1 cellular context compared by ENCODE assay signal in the genomic region with DNA sequence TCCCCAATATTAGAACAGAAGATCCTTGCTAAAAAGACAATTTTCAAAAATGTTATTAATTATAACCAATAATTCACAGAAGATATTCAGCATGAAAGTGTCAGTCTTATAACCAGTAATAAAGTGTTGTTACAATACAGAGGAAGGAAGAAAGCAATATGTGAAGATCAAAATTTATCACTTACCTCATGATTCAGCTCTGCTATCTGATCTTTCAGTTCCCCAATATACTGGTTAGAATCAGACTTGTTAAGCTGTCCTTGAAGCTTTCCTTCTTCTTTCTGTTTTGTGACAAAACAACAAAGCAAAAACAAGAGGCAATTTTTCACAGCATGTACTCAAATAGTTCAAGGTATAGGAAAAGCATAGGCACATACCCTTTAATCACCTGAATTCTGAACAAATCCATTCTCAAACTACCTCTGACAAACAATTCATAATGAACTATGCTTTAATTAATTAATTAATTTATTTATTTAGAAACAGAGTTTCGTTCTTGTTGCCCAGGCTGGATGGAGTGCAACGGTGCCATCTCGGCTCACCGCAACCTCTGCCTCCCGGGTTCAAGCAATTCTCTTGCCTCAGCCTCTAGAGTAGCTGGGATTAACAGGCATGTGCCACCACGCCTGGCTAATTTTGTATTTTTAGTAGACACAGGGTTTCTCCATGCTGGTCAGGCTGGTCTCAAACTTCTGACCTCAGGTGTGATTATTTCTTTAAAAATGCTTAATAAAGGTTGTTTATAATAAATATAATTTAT.
TF ChIP-seq lines count a peak whose summit lies in the region.

No MANE protein-coding gene starts in this region.

TF ChIP-seq in GM12878, 131 proteins besides CTCF, POLR2A, EP300 and RAD21 (continued from another document and continues in another):
- TF ChIP-seq, protein P1, sequence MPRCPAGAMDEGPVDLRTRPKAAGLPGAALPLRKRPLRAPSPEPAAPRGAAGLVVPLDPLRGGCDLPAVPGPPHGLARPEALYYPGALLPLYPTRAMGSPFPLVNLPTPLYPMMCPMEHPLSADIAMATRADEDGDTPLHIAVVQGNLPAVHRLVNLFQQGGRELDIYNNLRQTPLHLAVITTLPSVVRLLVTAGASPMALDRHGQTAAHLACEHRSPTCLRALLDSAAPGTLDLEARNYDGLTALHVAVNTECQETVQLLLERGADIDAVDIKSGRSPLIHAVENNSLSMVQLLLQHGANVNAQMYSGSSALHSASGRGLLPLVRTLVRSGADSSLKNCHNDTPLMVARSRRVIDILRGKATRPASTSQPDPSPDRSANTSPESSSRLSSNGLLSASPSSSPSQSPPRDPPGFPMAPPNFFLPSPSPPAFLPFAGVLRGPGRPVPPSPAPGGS (IDR thresholded peaks at IDR 0.05; ENCODE audit: borderline replicate concordance, insufficient read depth, low read depth, low read length, poor library complexity, severe bottlenecking), result no peak
- TF ChIP-seq ASH2L (IDR thresholded peaks at IDR 0.05; ENCODE audit: borderline replicate concordance, low read depth) (no peak), POU2F2 (IDR thresholded peaks at IDR 0.05; ENCODE audit: borderline replicate concordance, low read depth, low read length) (no peak), RELA (IDR thresholded peaks at IDR 0.05; ENCODE audit: borderline replicate concordance, partially characterized antibody) (no peak), EZH2 (IDR thresholded peaks at IDR 0.05; ENCODE audit: borderline replicate concordance, control insufficient read depth, low read depth, low read length) (no peak), SMC3 (IDR thresholded peaks at IDR 0.05; ENCODE audit: borderline replicate concordance, low read length) (no peak), KLF5 (IDR thresholded peaks at IDR 0.05; ENCODE audit: partially characterized antibody) (no peak), DPF2 (IDR thresholded peaks at IDR 0.05) (peak; percentile 95), NR2C1 (IDR thresholded peaks at IDR 0.05) (no peak), CUX1 (IDR thresholded peaks at IDR 0.05; ENCODE audit: insufficient replicate concordance, low read depth, low read length) (no peak), BHLHE40 (IDR thresholded peaks at IDR 0.05; ENCODE audit: borderline replicate concordance in 1 of 2, low read depth in 2 of 2, low read length in 1 of 2) (peak in 1 of 2 experiments; percentile 52; a peak in 1 of 4 replicates), GABPA (IDR thresholded peaks at IDR 0.05; ENCODE audit: low read depth) (no peak), E2F4 (IDR thresholded peaks at IDR 0.05; ENCODE audit: low read depth, low read length) (no peak), TARDBP (IDR thresholded peaks at IDR 0.05; ENCODE audit: borderline replicate concordance) (no peak), CHD2 (IDR thresholded peaks at IDR 0.05; ENCODE audit: borderline replicate concordance, low read depth, low read length) (no peak; the same call in 1 of the 2 replicates), EED (IDR thresholded peaks at IDR 0.05; ENCODE audit: low read depth) (no peak), ETV6 (conservative IDR thresholded peaks at IDR 0.05 in 1 of 2, IDR thresholded peaks at IDR 0.05 in 1 of 2; ENCODE audit: borderline replicate concordance in 1 of 2, low read depth in 1 of 2) (no peak), NR2C2 (IDR thresholded peaks at IDR 0.05; ENCODE audit: borderline replicate concordance, control insufficient read depth, insufficient read length, low read depth) (no peak), SMARCA5 (IDR thresholded peaks at IDR 0.05) (no peak), MTA2 (IDR thresholded peaks at IDR 0.05; ENCODE audit: low read depth) (peak; percentile 93), MYB (IDR thresholded peaks at IDR 0.05; ENCODE audit: borderline replicate concordance, low read depth, low read length) (no peak), RBBP5 (conservative IDR thresholded peaks at IDR 0.05) (no peak), SIX5 (IDR thresholded peaks at IDR 0.05; ENCODE audit: low read depth, low read length, severe bottlenecking) (no peak), CREB1 (IDR thresholded peaks at IDR 0.05; ENCODE audit: low read depth) (0 out of 2 replicates have a peak, but pooled peaks have one; percentile 13), HSF1 (IDR thresholded peaks at IDR 0.05; ENCODE audit: low read depth, low read length) (no peak), PAX8 (IDR thresholded peaks at IDR 0.05) (no peak), MTA3 (IDR thresholded peaks at IDR 0.05; ENCODE audit: borderline replicate concordance, low read length) (no peak), NRF1 (conservative IDR thresholded peaks at IDR 0.05; ENCODE audit: low read depth, low read length) (no peak), RAD51 (IDR thresholded peaks at IDR 0.05) (0 out of 2 replicates have a peak, but pooled peaks have one; percentile 14), TCF3 (IDR thresholded peaks at IDR 0.05; ENCODE audit: borderline replicate concordance, insufficient read depth, low read depth, low read length) (no peak), ZNF207 (IDR thresholded peaks at IDR 0.05; ENCODE audit: borderline replicate concordance) (peak; percentile 54; the same call in 1 of the 2 replicates), STAT1 (conservative IDR thresholded peaks at IDR 0.05) (no peak), USF1 (IDR thresholded peaks at IDR 0.05; ENCODE audit: borderline replicate concordance, extremely low read length, insufficient read depth, low read depth, low read length) (no peak)
- TF ChIP-seq, protein P2, sequence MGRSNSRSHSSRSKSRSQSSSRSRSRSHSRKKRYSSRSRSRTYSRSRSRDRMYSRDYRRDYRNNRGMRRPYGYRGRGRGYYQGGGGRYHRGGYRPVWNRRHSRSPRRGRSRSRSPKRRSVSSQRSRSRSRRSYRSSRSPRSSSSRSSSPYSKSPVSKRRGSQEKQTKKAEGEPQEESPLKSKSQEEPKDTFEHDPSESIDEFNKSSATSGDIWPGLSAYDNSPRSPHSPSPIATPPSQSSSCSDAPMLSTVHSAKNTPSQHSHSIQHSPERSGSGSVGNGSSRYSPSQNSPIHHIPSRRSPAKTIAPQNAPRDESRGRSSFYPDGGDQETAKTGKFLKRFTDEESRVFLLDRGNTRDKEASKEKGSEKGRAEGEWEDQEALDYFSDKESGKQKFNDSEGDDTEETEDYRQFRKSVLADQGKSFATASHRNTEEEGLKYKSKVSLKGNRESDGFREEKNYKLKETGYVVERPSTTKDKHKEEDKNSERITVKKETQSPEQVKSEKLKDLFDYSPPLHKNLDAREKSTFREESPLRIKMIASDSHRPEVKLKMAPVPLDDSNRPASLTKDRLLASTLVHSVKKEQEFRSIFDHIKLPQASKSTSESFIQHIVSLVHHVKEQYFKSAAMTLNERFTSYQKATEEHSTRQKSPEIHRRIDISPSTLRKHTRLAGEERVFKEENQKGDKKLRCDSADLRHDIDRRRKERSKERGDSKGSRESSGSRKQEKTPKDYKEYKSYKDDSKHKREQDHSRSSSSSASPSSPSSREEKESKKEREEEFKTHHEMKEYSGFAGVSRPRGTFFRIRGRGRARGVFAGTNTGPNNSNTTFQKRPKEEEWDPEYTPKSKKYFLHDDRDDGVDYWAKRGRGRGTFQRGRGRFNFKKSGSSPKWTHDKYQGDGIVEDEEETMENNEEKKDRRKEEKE (IDR thresholded peaks at IDR 0.05), result no peak
- TF ChIP-seq, protein P3, sequence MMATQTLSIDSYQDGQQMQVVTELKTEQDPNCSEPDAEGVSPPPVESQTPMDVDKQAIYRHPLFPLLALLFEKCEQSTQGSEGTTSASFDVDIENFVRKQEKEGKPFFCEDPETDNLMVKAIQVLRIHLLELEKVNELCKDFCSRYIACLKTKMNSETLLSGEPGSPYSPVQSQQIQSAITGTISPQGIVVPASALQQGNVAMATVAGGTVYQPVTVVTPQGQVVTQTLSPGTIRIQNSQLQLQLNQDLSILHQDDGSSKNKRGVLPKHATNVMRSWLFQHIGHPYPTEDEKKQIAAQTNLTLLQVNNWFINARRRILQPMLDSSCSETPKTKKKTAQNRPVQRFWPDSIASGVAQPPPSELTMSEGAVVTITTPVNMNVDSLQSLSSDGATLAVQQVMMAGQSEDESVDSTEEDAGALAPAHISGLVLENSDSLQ (IDR thresholded peaks at IDR 0.05), result peak; percentile 68; the same call in 1 of the 2 replicates
- TF ChIP-seq, protein P4, sequence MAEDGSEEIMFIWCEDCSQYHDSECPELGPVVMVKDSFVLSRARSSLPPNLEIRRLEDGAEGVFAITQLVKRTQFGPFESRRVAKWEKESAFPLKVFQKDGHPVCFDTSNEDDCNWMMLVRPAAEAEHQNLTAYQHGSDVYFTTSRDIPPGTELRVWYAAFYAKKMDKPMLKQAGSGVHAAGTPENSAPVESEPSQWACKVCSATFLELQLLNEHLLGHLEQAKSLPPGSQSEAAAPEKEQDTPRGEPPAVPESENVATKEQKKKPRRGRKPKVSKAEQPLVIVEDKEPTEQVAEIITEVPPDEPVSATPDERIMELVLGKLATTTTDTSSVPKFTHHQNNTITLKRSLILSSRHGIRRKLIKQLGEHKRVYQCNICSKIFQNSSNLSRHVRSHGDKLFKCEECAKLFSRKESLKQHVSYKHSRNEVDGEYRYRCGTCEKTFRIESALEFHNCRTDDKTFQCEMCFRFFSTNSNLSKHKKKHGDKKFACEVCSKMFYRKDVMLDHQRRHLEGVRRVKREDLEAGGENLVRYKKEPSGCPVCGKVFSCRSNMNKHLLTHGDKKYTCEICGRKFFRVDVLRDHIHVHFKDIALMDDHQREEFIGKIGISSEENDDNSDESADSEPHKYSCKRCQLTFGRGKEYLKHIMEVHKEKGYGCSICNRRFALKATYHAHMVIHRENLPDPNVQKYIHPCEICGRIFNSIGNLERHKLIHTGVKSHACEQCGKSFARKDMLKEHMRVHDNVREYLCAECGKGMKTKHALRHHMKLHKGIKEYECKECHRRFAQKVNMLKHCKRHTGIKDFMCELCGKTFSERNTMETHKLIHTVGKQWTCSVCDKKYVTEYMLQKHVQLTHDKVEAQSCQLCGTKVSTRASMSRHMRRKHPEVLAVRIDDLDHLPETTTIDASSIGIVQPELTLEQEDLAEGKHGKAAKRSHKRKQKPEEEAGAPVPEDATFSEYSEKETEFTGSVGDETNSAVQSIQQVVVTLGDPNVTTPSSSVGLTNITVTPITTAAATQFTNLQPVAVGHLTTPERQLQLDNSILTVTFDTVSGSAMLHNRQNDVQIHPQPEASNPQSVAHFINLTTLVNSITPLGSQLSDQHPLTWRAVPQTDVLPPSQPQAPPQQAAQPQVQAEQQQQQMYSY (CRISPR knock-in tag; IDR thresholded peaks at IDR 0.05), result no peak
- TF ChIP-seq, protein P5, sequence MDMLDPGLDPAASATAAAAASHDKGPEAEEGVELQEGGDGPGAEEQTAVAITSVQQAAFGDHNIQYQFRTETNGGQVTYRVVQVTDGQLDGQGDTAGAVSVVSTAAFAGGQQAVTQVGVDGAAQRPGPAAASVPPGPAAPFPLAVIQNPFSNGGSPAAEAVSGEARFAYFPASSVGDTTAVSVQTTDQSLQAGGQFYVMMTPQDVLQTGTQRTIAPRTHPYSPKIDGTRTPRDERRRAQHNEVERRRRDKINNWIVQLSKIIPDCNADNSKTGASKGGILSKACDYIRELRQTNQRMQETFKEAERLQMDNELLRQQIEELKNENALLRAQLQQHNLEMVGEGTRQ (IDR thresholded peaks at IDR 0.05; ENCODE audit: borderline replicate concordance, low read depth, low read length), result no peak
